Comparison of ENCODE assay signal across 1 cellular context in the genomic region with DNA sequence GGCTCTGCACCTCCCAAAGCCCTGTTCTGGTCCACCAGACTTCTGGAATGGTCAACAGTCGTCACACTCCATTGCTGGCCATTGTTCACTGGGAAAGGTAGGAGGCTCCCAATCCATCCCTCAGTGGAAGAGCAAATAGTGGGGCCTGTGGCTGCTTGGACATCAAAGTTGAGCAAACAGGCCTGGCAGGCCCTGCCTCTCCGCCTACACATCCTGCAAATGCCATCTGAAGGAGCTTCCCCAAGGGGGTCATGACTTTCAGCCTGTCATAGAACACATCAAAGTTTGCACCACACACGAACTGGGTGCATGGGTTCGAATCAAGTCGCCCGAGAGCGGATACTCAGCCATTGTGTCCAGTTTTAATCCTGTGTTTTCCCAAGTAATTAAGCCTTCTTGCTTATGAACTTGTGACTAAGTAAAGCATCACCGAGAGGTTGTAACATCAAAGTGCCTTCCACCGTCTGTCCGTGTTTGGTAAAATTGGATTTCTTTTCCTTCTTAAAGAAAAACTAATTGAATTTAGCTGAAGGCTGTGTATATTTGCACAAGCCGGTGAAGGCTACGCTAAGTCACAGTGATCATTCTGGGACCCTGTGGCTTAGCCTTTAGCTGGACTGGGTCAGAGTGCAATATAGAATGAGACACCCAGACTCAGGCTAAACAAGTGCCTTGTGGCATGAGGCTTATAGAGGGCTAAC.
TF ChIP-seq lines count a peak whose summit lies in the region.

No MANE protein-coding gene starts in this region.

TF ChIP-seq in HepG2, 621 proteins besides CTCF, POLR2A, EP300 and RAD21 (continued from another document and continues in another):
- TF ChIP-seq, protein P1, sequence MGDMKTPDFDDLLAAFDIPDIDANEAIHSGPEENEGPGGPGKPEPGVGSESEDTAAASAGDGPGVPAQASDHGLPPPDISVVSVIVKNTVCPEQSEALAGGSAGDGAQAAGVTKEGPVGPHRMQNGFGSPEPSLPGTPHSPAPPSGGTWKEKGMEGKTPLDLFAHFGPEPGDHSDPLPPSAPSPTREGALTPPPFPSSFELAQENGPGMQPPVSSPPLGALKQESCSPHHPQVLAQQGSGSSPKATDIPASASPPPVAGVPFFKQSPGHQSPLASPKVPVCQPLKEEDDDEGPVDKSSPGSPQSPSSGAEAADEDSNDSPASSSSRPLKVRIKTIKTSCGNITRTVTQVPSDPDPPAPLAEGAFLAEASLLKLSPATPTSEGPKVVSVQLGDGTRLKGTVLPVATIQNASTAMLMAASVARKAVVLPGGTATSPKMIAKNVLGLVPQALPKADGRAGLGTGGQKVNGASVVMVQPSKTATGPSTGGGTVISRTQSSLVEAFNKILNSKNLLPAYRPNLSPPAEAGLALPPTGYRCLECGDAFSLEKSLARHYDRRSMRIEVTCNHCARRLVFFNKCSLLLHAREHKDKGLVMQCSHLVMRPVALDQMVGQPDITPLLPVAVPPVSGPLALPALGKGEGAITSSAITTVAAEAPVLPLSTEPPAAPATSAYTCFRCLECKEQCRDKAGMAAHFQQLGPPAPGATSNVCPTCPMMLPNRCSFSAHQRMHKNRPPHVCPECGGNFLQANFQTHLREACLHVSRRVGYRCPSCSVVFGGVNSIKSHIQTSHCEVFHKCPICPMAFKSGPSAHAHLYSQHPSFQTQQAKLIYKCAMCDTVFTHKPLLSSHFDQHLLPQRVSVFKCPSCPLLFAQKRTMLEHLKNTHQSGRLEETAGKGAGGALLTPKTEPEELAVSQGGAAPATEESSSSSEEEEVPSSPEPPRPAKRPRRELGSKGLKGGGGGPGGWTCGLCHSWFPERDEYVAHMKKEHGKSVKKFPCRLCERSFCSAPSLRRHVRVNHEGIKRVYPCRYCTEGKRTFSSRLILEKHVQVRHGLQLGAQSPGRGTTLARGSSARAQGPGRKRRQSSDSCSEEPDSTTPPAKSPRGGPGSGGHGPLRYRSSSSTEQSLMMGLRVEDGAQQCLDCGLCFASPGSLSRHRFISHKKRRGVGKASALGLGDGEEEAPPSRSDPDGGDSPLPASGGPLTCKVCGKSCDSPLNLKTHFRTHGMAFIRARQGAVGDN (CRISPR knock-in tag; IDR thresholded peaks at IDR 0.05): peak; percentile 86
- peak; percentile 73 for TF ChIP-seq ZEB1 (IDR thresholded peaks at IDR 0.05; ENCODE audit: insufficient replicate concordance, low read depth)
- 0 out of 2 replicates have a peak, but pooled peaks have one; percentile 58 for TF ChIP-seq RFXAP (CRISPR knock-in tag; IDR thresholded peaks at IDR 0.05; ENCODE audit: borderline replicate concordance)
- TF ChIP-seq GFI1 (CRISPR knock-in tag; IDR thresholded peaks at IDR 0.05; ENCODE audit: borderline replicate concordance): peak; percentile 92
- peak in 1 of 2 experiments; percentile 69; a peak in 2 of 4 replicates for TF ChIP-seq KLF16 (CRISPR knock-in tag; IDR thresholded peaks at IDR 0.05)
- peak; percentile 94 for TF ChIP-seq NCOA2 (CRISPR knock-in tag; IDR thresholded peaks at IDR 0.05)
- TF ChIP-seq, protein P2, sequence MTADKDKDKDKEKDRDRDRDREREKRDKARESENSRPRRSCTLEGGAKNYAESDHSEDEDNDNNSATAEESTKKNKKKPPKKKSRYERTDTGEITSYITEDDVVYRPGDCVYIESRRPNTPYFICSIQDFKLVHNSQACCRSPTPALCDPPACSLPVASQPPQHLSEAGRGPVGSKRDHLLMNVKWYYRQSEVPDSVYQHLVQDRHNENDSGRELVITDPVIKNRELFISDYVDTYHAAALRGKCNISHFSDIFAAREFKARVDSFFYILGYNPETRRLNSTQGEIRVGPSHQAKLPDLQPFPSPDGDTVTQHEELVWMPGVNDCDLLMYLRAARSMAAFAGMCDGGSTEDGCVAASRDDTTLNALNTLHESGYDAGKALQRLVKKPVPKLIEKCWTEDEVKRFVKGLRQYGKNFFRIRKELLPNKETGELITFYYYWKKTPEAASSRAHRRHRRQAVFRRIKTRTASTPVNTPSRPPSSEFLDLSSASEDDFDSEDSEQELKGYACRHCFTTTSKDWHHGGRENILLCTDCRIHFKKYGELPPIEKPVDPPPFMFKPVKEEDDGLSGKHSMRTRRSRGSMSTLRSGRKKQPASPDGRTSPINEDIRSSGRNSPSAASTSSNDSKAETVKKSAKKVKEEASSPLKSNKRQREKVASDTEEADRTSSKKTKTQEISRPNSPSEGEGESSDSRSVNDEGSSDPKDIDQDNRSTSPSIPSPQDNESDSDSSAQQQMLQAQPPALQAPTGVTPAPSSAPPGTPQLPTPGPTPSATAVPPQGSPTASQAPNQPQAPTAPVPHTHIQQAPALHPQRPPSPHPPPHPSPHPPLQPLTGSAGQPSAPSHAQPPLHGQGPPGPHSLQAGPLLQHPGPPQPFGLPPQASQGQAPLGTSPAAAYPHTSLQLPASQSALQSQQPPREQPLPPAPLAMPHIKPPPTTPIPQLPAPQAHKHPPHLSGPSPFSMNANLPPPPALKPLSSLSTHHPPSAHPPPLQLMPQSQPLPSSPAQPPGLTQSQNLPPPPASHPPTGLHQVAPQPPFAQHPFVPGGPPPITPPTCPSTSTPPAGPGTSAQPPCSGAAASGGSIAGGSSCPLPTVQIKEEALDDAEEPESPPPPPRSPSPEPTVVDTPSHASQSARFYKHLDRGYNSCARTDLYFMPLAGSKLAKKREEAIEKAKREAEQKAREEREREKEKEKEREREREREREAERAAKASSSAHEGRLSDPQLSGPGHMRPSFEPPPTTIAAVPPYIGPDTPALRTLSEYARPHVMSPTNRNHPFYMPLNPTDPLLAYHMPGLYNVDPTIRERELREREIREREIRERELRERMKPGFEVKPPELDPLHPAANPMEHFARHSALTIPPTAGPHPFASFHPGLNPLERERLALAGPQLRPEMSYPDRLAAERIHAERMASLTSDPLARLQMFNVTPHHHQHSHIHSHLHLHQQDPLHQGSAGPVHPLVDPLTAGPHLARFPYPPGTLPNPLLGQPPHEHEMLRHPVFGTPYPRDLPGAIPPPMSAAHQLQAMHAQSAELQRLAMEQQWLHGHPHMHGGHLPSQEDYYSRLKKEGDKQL (CRISPR knock-in tag; IDR thresholded peaks at IDR 0.05; ENCODE audit: low read depth): peak; percentile 92
- TF ChIP-seq, protein P3, sequence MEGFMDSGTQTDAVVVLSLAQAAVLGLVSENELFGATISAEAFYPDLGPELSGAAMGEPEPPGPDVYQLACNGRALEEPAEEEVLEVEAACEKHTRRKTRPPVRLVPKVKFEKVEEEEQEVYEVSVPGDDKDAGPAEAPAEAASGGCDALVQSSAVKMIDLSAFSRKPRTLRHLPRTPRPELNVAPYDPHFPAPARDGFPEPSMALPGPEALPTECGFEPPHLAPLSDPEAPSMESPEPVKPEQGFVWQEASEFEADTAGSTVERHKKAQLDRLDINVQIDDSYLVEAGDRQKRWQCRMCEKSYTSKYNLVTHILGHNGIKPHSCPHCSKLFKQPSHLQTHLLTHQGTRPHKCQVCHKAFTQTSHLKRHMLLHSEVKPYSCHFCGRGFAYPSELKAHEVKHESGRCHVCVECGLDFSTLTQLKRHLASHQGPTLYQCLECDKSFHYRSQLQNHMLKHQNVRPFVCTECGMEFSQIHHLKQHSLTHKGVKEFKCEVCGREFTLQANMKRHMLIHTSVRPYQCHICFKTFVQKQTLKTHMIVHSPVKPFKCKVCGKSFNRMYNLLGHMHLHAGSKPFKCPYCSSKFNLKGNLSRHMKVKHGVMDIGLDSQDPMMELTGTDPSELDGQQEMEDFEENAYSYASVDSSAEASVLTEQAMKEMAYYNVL (CRISPR knock-in tag; IDR thresholded peaks at IDR 0.05; ENCODE audit: borderline replicate concordance): no peak
- TF ChIP-seq ZNF383 (CRISPR knock-in tag; IDR thresholded peaks at IDR 0.05; ENCODE audit: borderline replicate concordance): no peak
- TF ChIP-seq HDAC2 (CRISPR knock-in tag; IDR thresholded peaks at IDR 0.05): peak; percentile 91
- peak; percentile 59; the same call in 1 of the 2 replicates for TF ChIP-seq HOXA5 (CRISPR knock-in tag; IDR thresholded peaks at IDR 0.05)
- no peak for TF ChIP-seq ZNF468 (CRISPR knock-in tag; IDR thresholded peaks at IDR 0.05)
- TF ChIP-seq ZNF563 (CRISPR knock-in tag; IDR thresholded peaks at IDR 0.05): no peak; the same call in 1 of the 2 replicates
- TF ChIP-seq ZNF879 (CRISPR knock-in tag; IDR thresholded peaks at IDR 0.05): no peak
- TF ChIP-seq ZNF451 (CRISPR knock-in tag; IDR thresholded peaks at IDR 0.05): no peak
- TF ChIP-seq, protein P4, sequence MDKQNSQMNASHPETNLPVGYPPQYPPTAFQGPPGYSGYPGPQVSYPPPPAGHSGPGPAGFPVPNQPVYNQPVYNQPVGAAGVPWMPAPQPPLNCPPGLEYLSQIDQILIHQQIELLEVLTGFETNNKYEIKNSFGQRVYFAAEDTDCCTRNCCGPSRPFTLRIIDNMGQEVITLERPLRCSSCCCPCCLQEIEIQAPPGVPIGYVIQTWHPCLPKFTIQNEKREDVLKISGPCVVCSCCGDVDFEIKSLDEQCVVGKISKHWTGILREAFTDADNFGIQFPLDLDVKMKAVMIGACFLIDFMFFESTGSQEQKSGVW (CRISPR knock-in tag; IDR thresholded peaks at IDR 0.05; ENCODE audit: borderline replicate concordance): no peak
- no peak for TF ChIP-seq ZNF121 (CRISPR knock-in tag; IDR thresholded peaks at IDR 0.05)
- peak; percentile 68; the same call in 1 of the 2 replicates for TF ChIP-seq MED13 (CRISPR knock-in tag; IDR thresholded peaks at IDR 0.05)
- TF ChIP-seq, protein P5, sequence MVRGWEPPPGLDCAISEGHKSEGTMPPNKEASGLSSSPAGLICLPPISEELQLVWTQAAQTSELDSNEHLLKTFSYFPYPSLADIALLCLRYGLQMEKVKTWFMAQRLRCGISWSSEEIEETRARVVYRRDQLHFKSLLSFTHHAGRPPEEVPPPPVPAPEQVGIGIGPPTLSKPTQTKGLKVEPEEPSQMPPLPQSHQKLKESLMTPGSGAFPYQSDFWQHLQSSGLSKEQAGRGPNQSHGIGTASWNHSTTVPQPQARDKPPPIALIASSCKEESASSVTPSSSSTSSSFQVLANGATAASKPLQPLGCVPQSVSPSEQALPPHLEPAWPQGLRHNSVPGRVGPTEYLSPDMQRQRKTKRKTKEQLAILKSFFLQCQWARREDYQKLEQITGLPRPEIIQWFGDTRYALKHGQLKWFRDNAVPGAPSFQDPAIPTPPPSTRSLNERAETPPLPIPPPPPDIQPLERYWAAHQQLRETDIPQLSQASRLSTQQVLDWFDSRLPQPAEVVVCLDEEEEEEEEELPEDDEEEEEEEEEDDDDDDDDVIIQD (CRISPR knock-in tag; IDR thresholded peaks at IDR 0.05; ENCODE audit: low read depth): peak; percentile 76
- no peak for TF ChIP-seq MAFG (CRISPR knock-in tag; IDR thresholded peaks at IDR 0.05)
- peak; percentile 40; the same call in 1 of the 2 replicates for TF ChIP-seq ZNF782 (CRISPR knock-in tag; IDR thresholded peaks at IDR 0.05; ENCODE audit: borderline replicate concordance)
- no peak for TF ChIP-seq ZBTB42 (CRISPR knock-in tag; IDR thresholded peaks at IDR 0.05)
- no peak for TF ChIP-seq SP1 (IDR thresholded peaks at IDR 0.05)
- no peak; the same call in 1 of the 2 replicates for TF ChIP-seq SP1 (CRISPR knock-in tag; IDR thresholded peaks at IDR 0.05)
- TF ChIP-seq, protein P6, sequence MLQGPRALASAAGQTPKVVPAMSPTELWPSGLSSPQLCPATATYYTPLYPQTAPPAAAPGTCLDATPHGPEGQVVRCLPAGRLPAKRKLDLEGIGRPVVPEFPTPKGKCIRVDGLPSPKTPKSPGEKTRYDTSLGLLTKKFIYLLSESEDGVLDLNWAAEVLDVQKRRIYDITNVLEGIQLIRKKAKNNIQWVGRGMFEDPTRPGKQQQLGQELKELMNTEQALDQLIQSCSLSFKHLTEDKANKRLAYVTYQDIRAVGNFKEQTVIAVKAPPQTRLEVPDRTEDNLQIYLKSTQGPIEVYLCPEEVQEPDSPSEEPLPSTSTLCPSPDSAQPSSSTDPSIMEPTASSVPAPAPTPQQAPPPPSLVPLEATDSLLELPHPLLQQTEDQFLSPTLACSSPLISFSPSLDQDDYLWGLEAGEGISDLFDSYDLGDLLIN (CRISPR knock-in tag; IDR thresholded peaks at IDR 0.05; ENCODE audit: borderline replicate concordance): no peak
- TF ChIP-seq PRPF4 (IDR thresholded peaks at IDR 0.05; ENCODE audit: low read depth, low read length, poor library complexity, severe bottlenecking): no peak
- TF ChIP-seq, protein P7, sequence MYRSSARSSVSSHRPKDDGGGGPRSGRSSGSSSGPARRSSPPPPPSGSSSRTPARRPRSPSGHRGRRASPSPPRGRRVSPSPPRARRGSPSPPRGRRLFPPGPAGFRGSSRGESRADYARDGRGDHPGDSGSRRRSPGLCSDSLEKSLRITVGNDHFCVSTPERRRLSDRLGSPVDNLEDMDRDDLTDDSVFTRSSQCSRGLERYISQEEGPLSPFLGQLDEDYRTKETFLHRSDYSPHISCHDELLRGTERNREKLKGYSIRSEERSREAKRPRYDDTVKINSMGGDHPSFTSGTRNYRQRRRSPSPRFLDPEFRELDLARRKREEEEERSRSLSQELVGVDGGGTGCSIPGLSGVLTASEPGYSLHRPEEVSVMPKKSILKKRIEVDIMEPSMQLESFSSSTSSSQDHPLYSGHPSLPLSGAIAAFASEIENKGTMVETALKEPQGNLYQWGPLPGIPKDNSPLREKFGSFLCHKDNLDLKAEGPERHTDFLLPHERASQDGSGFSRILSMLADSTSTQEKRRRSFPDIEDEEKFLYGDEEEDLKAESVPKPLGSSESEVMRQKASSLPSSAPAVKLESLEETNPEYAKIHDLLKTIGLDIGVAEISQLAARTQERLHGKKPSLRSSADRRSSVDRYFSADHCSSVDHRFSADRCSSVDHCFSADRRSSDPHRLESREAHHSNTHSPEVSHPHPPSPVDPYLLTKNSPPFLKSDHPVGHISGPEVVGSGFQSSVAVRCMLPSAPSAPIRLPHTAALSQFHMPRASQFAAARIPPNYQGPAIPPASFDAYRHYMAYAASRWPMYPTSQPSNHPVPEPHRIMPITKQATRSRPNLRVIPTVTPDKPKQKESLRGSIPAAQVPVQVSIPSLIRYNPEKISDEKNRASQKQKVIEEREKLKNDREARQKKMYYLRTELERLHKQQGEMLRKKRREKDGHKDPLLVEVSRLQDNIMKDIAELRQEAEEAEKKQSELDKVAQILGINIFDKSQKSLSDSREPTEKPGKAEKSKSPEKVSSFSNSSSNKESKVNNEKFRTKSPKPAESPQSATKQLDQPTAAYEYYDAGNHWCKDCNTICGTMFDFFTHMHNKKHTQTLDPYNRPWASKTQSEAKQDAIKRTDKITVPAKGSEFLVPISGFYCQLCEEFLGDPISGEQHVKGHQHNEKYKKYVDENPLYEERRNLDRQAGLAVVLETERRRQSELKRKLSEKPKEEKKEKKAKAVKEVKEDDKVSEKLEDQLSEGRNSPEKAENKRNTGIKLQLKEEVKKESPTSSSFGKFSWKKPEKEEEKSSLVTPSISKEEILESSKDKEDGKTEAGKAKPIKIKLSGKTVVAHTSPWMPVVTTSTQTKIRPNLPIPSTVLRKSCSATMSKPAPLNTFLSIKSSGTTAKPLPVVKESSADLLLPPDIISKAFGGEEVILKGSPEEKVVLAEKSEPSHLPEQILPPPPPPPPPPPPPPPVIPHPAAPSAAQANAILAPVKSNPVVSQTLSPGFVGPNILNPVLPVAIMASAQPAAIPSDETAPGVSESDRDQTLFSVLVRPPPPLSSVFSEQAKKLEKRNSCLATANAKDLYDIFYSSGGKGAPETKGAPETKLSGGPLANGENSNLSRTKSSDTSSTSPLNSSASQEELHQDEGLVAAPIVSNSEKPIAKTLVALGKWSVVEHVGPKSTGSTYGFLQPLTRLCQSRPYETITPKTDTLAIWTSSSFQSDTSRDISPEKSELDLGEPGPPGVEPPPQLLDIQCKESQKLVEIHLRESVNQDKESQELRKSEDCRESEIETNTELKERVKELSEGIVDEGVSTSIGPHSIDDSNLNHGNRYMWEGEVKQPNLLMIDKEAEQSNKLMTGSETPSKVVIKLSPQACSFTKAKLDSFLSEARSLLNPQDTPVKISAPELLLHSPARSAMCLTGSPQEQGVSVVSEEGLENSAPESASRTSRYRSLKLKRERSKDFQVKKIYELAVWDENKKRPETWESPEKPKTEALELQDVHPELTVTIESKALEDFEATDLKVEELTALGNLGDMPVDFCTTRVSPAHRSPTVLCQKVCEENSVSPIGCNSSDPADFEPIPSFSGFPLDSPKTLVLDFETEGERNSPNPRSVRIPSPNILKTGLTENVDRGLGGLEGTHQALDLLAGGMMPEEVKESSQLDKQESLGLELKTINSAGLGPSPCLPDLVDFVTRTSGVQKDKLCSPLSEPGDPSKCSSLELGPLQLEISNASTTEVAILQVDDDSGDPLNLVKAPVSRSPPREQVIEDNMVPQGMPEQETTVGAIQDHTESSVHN (CRISPR knock-in tag; IDR thresholded peaks at IDR 0.05): no peak
- TF ChIP-seq JDP2 (CRISPR knock-in tag; IDR thresholded peaks at IDR 0.05; ENCODE audit: borderline replicate concordance): no peak
